ENCODE assay signal across 8 cellular contexts in genomic region chr14:31457665-31458659, GRCh38. TPM values are rescaled to one million over a fixed set of nuclear protein-coding genes. Genes with fewer than 3 reads are reported as not detected.
A peak's percentile ranks its signal among the peaks of the same experiment; 100 is the strongest.
DNase-seq lines count a peak whose midpoint lies in the region; ATAC-seq and TF ChIP-seq lines count a peak whose summit lies in the region.

No MANE protein-coding gene starts in this region.

- H3K9me3 Mint-ChIP-seq in WTC11, result no peaks in the 10 kb centered on the region

- H3K27me3 Mint-ChIP-seq in WTC11 (ENCODE audit: low read depth), result no peaks in the 10 kb centered on the region

- no peaks in the 10 kb centered on the region for H3K27me3 ChIP-seq in heart left ventricle
- H3K27me3 ChIP-seq in iPS-20b (ENCODE audit: insufficient read depth, low read length), result no peaks in the 10 kb centered on the region
- H3K27me3 ChIP-seq in stomach, result no peaks in the 10 kb centered on the region
- no peaks in the 10 kb centered on the region for H3K27me3 ChIP-seq in foreskin keratinocyte

- intact Hi-C loops in heart left ventricle (cut with DNase I), result loop anchor here in 7 of 10 donors (2.0 to 10.0 kb wide), 6 partner anchors 36 to 619 kb away; partner anchors contain the start of genes HEATR5A (in 5 of the 7), ARHGAP5 (in 1 of the 7), HECTD1 (in 1 of the 7) and NUBPL (in 1 of the 7)
- intact Hi-C loops in left ventricle myocardium superior (cut with micrococcal nuclease), result no loop called here
- intact Hi-C loops in stomach (cut with DNase I; ENCODE audit: low total_unique reads), result no loop called here

- no peak overlapping the region; the same call in 1 of the 2 replicates for H3K27ac Mint-ChIP-seq in WTC11

- ATAC-seq in heart left ventricle, result no peak
- no peak for ATAC-seq in left ventricle myocardium superior
- ATAC-seq in WTC11, result no peak
- no peak for ATAC-seq in GM21529 (IDR thresholded peaks at IDR 0.05; ENCODE audit: unreplicated experiment)
- ATAC-seq in foreskin keratinocyte, result no peak

- no peak for TF ChIP-seq EP300 in stomach (IDR thresholded peaks at IDR 0.05)

- H3K4me3 ChIP-seq in heart left ventricle, result peak overlapping the region; percentile 50 to 86 (median 70)
- peak overlapping the region; percentile 95 for H3K4me3 ChIP-seq in iPS-20b (ENCODE audit: low read length)
- H3K4me3 ChIP-seq in stomach, result peak overlapping the region; percentile 61 to 84 (median 70)

- CTCF ChIA-PET in WTC11 (lab: Charles Lee), result interaction anchor here (0.9 to 1.5 kb wide), 4 partner anchors 31 to 1056 kb away, joined by 3 to 6 read pairs (median 3); partner anchors contain the start of gene HECTD1

- H3K4me1 ChIP-seq in heart left ventricle (peaks cover 0 to 41% (median 11%) of the 10 kb centered on the region in 12 donors), iPS-20b (ENCODE audit: insufficient read depth, low read length) (peaks cover 11% of the 10 kb centered on the region), stomach (peaks cover 12 to 42% (median 29%) of the 10 kb centered on the region in 4 donors), foreskin keratinocyte (peaks cover 8% of the 10 kb centered on the region)

- H3K27ac ChIP-seq in heart left ventricle, result peak overlapping the region in 11 of 12 donors; percentile 37 to 97 (median 90)
- H3K27ac ChIP-seq in iPS-20b (ENCODE audit: low read length), result no peak overlapping the region
- H3K27ac ChIP-seq in stomach, result peak overlapping the region in 4 of 5 donors; percentile 90 to 92 (median 92)
- H3K27ac ChIP-seq in foreskin keratinocyte, result no peak overlapping the region

- H3K4me3 Mint-ChIP-seq in WTC11, result peak overlapping the region; percentile 93

- H3K4me1 Mint-ChIP-seq in WTC11, result peaks cover 21% of the 10 kb centered on the region

- H3K36me3 ChIP-seq in heart left ventricle, result peaks cover 0 to 3% (median under 1%) of the 10 kb centered on the region in 9 donors
- peaks cover 5% of the 10 kb centered on the region; the same call in 1 of the 2 replicates for H3K36me3 ChIP-seq in iPS-20b (ENCODE audit: insufficient read depth, low read depth, low read length)
- peaks cover 1 to 2% (median 1%) of the 10 kb centered on the region in 4 donors for H3K36me3 ChIP-seq in stomach

- peak overlapping the region; percentile 56; the same call in 1 of the 2 replicates for H3K9ac ChIP-seq in iPS-20b (ENCODE audit: low read depth, low read length)

- 0 out of 2 replicates have a peak, but pooled peaks cover 2% of the 10 kb centered on the region for H3K36me3 Mint-ChIP-seq in WTC11

- DNase-seq in heart left ventricle, result no peak
- DNase-seq in left ventricle myocardium superior, result no peak
- no peak for DNase-seq in WTC11 (ENCODE audit: low spot score)
- no peak for DNase-seq in stomach
- DNase-seq in NCI-H1092 (lab: John Stamatoyannopoulos, UW), result no peak
- no peak for DNase-seq in foreskin keratinocyte

- peak in 1 of 12 donors; percentile 5 for TF ChIP-seq CTCF in heart left ventricle (IDR thresholded peaks at IDR 0.05)
- no peak for TF ChIP-seq CTCF in WTC11 (IDR thresholded peaks at IDR 0.05)
- TF ChIP-seq CTCF in stomach (IDR thresholded peaks at IDR 0.05), result no peak
- no peak for TF ChIP-seq CTCF in foreskin keratinocyte (conservative IDR thresholded peaks at IDR 0.05)

- POLR2A ChIA-PET in WTC11 (lab: Charles Lee), result interaction anchor here (0.6 to 1.5 kb wide), 3 partner anchors 38 to 619 kb away, joined by 4 to 15 read pairs (median 4); partner anchors contain the start of genes ARHGAP5 and HEATR5A

- TF ChIP-seq POLR2A in heart left ventricle (IDR thresholded peaks at IDR 0.05) (no peak), stomach (IDR thresholded peaks at IDR 0.05) (no peak)

- 56 to 65% (median 61%) methylated on average over 11 of the region's 11 CpGs for WGBS in heart left ventricle, 4 donors
- 25 to 37% (median 32%) methylated on average over 11 of the region's 11 CpGs for WGBS in stomach, 5 donors

- H3K9me3 ChIP-seq in heart left ventricle (no peaks in the 10 kb centered on the region), iPS-20b (ENCODE audit: insufficient read depth, low read depth, low read length) (no peaks in the 10 kb centered on the region), stomach (no peaks in the 10 kb centered on the region)

TF ChIP-seq in WTC11, 78 proteins besides CTCF, POLR2A, EP300 and RAD21:
- no peak for TF ChIP-seq USF2 (CRISPR knock-in tag; IDR thresholded peaks at IDR 0.05)
- no peak for TF ChIP-seq ATF1 (CRISPR knock-in tag; IDR thresholded peaks at IDR 0.05)
- TF ChIP-seq MXD4 (CRISPR knock-in tag; IDR thresholded peaks at IDR 0.05; ENCODE audit: borderline replicate concordance), result no peak
- peak; percentile 83 for TF ChIP-seq GABPB1 (CRISPR knock-in tag; IDR thresholded peaks at IDR 0.05)
- no peak for TF ChIP-seq SMAD3 (CRISPR knock-in tag; IDR thresholded peaks at IDR 0.05; ENCODE audit: borderline replicate concordance)
- no peak for TF ChIP-seq FOXP4 (CRISPR knock-in tag; IDR thresholded peaks at IDR 0.05)
TF ChIP-seq in WTC11: peak in this region for 1.

RNA-seq across cellular contexts. Expression of gene DTD2, which starts 0.7 kb away (rescaled TPM):
- total RNA-seq in heart left ventricle (10 to 100 TPM in 2 of 9 donors, 1 to 10 TPM in 7; 5.4 to 12.2 (median 8.2) TPM), left ventricle myocardium superior (8.4 TPM), WTC11 (2021) (16.7 to 18.5 TPM (median 17.9 TPM) in 3 replicates), stomach (10 to 100 TPM in 3 of 5 donors, 1 to 10 TPM in 2; 2.9 to 32.1 (median 19.4) TPM), foreskin keratinocyte (26.2 and 32.1 TPM in 2 replicates)
- polyA plus RNA-seq in heart left ventricle (1 to 10 TPM; 4.0 to 9.7 TPM), stomach (10 to 100 TPM in 1 of 3 donors, 1 to 10 TPM in 2; 8.4 to 14.1 (median 9.0) TPM), foreskin keratinocyte (9.8 and 9.9 TPM in 2 replicates)

RNA-seq across cellular contexts. Expression of gene GPR33, which starts 29.9 kb away (rescaled TPM):
- total RNA-seq in heart left ventricle (not detected), left ventricle myocardium superior (not detected), WTC11 (2021) (not detected in 3 replicates), stomach (not detected), foreskin keratinocyte (not detected in 2 replicates)
- polyA plus RNA-seq in heart left ventricle (not detected), stomach (not detected), foreskin keratinocyte (not detected in 2 replicates)

RNA-seq across cellular contexts. Expression of gene HEATR5A, which starts 37.6 kb away (rescaled TPM):
- total RNA-seq in heart left ventricle (10 to 100 TPM; 24.9 to 57.6 (median 45.5) TPM), left ventricle myocardium superior (46.8 TPM), WTC11 (2021) (29.6 to 36.2 TPM (median 31.6 TPM) in 3 replicates), stomach (10 to 100 TPM; 10.1 to 92.8 (median 37.3) TPM), foreskin keratinocyte (16.1 and 21.6 TPM in 2 replicates)
- polyA plus RNA-seq in heart left ventricle (10 to 100 TPM; 22.4 to 42.3 TPM), stomach (10 to 100 TPM in 1 of 3 donors, 1 to 10 TPM in 2; 3.6 to 12.1 (median 4.1) TPM), foreskin keratinocyte (6.5 and 6.9 TPM in 2 replicates)

Comparison
In these comparisons a context has a peak if more than half of its experiments do, and no peak if none do; other contexts are left out.
1. intact Hi-C loops: an anchor here in heart left ventricle (2.0 to 10.0 kb wide); none called in left ventricle myocardium superior and stomach.
2. H3K27ac ChIP-seq: peak in heart left ventricle (11 of 12) and stomach (4 of 5); none in iPS-20b (single experiment) and foreskin keratinocyte (single experiment).
3. Peak in every context shown above with its lines, with median percentiles within 50 percentile points of each other: H3K4me3 ChIP-seq.